8 cellular contexts compared by ENCODE assay signal in genomic region chr11:11789735-11790369, GRCh38. TPM values are rescaled to one million over a fixed set of nuclear protein-coding genes. Genes with fewer than 3 reads are reported as not detected.
DNase-seq lines count a peak whose midpoint lies in the region; ATAC-seq and TF ChIP-seq lines count a peak whose summit lies in the region.

No MANE protein-coding gene starts in this region.

- H4K20me1 ChIP-seq in DOHH2 (ENCODE audit: control insufficient read depth, insufficient read depth, low read depth, low read length), result no peaks in the 10 kb centered on the region

- peaks cover 8% of the 10 kb centered on the region for H3K27me3 ChIP-seq in DOHH2 (ENCODE audit: control insufficient read depth, low read length)

- no peak overlapping the region for H3K4me2 ChIP-seq in DOHH2 (ENCODE audit: low read length)

- H3K9me2 ChIP-seq in DOHH2 (replicated peaks; ENCODE audit: control insufficient read depth, low read length), result no peaks in the 10 kb centered on the region

- ATAC-seq in esophagus mucosa, result no peak
- no peak for ATAC-seq in GM21423 (IDR thresholded peaks at IDR 0.05; ENCODE audit: unreplicated experiment)

- no peaks in the 10 kb centered on the region for H3K4me1 ChIP-seq in DOHH2 (ENCODE audit: control insufficient read depth, low read length)

- H3F3A ChIP-seq in DOHH2 (ENCODE audit: control insufficient read depth, insufficient read depth), result no peaks in the 10 kb centered on the region

- H3K36me3 Mint-ChIP-seq in activated T-cell treated with anti-CD3 and anti-CD28 coated beads, Interleukin-2, amount 50 U/mL, for 24 hours (ENCODE audit: low read depth), result no peaks in the 10 kb centered on the region

- in situ Hi-C loops in astrocyte of the cerebellum (cut with HindIII; ENCODE audit: low sequenced_read_pairs), result loop anchor here (5.0 to 25.0 kb wide), 2 partner anchors 753 to 1003 kb away; no protein-coding TSS in a partner anchor

- H3K9me3 ChIP-seq in DOHH2 (ENCODE audit: control insufficient read depth, insufficient read depth, low read length), result no peaks in the 10 kb centered on the region

- H3K27ac ChIP-seq in DOHH2 (ENCODE audit: low read depth, low read length), result no peak overlapping the region

- H3K4me3 ChIP-seq in DOHH2 (ENCODE audit: low read length) (no peak overlapping the region), astrocyte of the cerebellum (ENCODE audit: low read depth, low read length) (no peak overlapping the region)

- H3K36me3 ChIP-seq in DOHH2 (ENCODE audit: control insufficient read depth, low read length), result no peaks in the 10 kb centered on the region

- H3K27me3 Mint-ChIP-seq in activated T-cell treated with anti-CD3 and anti-CD28 coated beads, Interleukin-2, amount 50 U/mL, for 24 hours, result peaks cover 12% of the 10 kb centered on the region

- H3K4me3 Mint-ChIP-seq in activated T-cell treated with anti-CD3 and anti-CD28 coated beads, Interleukin-2, amount 50 U/mL, for 24 hours, result no peak overlapping the region

- H3K27ac Mint-ChIP-seq in activated T-cell treated with anti-CD3 and anti-CD28 coated beads, Interleukin-2, amount 50 U/mL, for 24 hours, result no peak overlapping the region

- H3K9me3 Mint-ChIP-seq in activated T-cell treated with anti-CD3 and anti-CD28 coated beads, Interleukin-2, amount 50 U/mL, for 24 hours, result no peaks in the 10 kb centered on the region

- DNase-seq in HT1080 (ENCODE audit: low read depth) (peak; percentile 18), astrocyte of the cerebellum (ENCODE audit: low read depth) (no peak), myocyte (ENCODE audit: low read depth) (peak; percentile 30)
- no peak for DNase-seq in activated T-cell treated with anti-CD3 and anti-CD28 coated beads, Interleukin-2, amount 50 U/mL, for 24 hours
- DNase-seq in activated naive CD4-positive, alpha-beta T cell (lab: John Stamatoyannopoulos, UW), result no peak

- TF ChIP-seq CTCF in DOHH2 (IDR thresholded peaks at IDR 0.05; ENCODE audit: low read depth, low read length, poor library complexity, severe bottlenecking) (peak; percentile 34), astrocyte of the cerebellum (IDR thresholded peaks at IDR 0.05; ENCODE audit: low read depth, low read length, missing control alignments) (peak; percentile 80)

- H3K79me2 ChIP-seq in DOHH2 (ENCODE audit: control insufficient read depth, low read length), result no peaks in the 10 kb centered on the region

- no peaks in the 10 kb centered on the region for H3K4me1 Mint-ChIP-seq in activated T-cell treated with anti-CD3 and anti-CD28 coated beads, Interleukin-2, amount 50 U/mL, for 24 hours (ENCODE audit: low read depth)

RNA-seq across cellular contexts. Expression of gene USP47, which starts 51.9 kb away (rescaled TPM):
- total RNA-seq in HT1080 (2014; rRNA removed; shearing (Covaris generic)), result 30.8 and 33.5 TPM in 2 replicates
- 15.3 and 17.6 TPM in 2 replicates for polyA plus RNA-seq in HT1080 (2015; cell fraction: cytosol; rRNA removed)
- polyA plus RNA-seq in HT1080 (2015; cell fraction: nucleus; rRNA removed), result 38.7 and 38.9 TPM in 2 replicates
- total RNA-seq in myocyte, result 67.1 and 75.4 TPM in 2 replicates
- 19.0 TPM for polyA plus RNA-seq in myocyte (2012)
- total RNA-seq in esophagus mucosa, result 26.2 TPM

Comparison
In these comparisons a context has a peak if more than half of its experiments do, and no peak if none do; other contexts are left out.
1. DNase-seq: peak in HT1080 (single experiment) and myocyte (single experiment); none in astrocyte of the cerebellum (single experiment), activated T-cell treated with anti-CD3 and anti-CD28 coated beads, Interleukin-2, amount 50 U/mL, for 24 hours (single experiment) and activated naive CD4-positive, alpha-beta T cell (0 of 4).